ENCODE assay signal across 12 cellular contexts in genomic region chr22:45975266-45976161, GRCh38. TPM values are rescaled to one million over a fixed set of nuclear protein-coding genes. Genes with fewer than 3 reads are reported as not detected.
DNase-seq lines count a peak whose midpoint lies in the region; ATAC-seq and TF ChIP-seq lines count a peak whose summit lies in the region.
"Had no signal": no experiment of that assay in that cellular context is flagged by ENCODE, and none has a peak within 500 bp of the region (broad histone marks: within the 10 kb centered on the region; RNA-seq: fewer than 3 reads in every experiment).

No MANE protein-coding gene starts in this region.

- H3K4me3 Mint-ChIP-seq in MCF 10A (ENCODE audit: unreplicated experiment), result peak overlapping the region; percentile 51
- H3K4me3 Mint-ChIP-seq in activated naive CD8-positive, alpha-beta T cell treated with anti-CD3 and anti-CD28 coated beads, Interleukin-2, amount 50 U/mL, for 24 hours, result no peak overlapping the region
- no peak overlapping the region for H3K4me3 Mint-ChIP-seq in activated naive CD4-positive, alpha-beta T cell treated with anti-CD3 and anti-CD28 coated beads, Interleukin-2, amount 10 ng/mL, durations not matched to agents 7 days and 5 days

- 2 to 3% methylated on average over 58 to 79 of the region's 79 CpGs for WGBS in lung, 2 donors

- peaks cover 77% of the 10 kb centered on the region for H4K20me1 ChIP-seq in BLaER1

- H3K36me3 ChIP-seq in BLaER1 (no peaks in the 10 kb centered on the region), HUES48 (ENCODE audit: control insufficient read depth, insufficient read depth, low read length) (no peaks in the 10 kb centered on the region), lung (ENCODE audit: control insufficient read depth in 2 of 2, insufficient read depth in 2 of 2, low read length in 2 of 2) (peaks cover 0 to 2% of the 10 kb centered on the region in 2 donors)
- H3K36me3 ChIP-seq: brain microvascular endothelial cell, thoracic aorta had no signal

- POLR2A ChIA-PET in MCF 10A (lab: Yijun Ruan, JAX), result no interaction called here

- no peak for ATAC-seq in lung (ENCODE audit: insufficient read depth, low FRiP score)
- ATAC-seq in activated naive CD8-positive, alpha-beta T cell treated with anti-CD3 and anti-CD28 coated beads, Interleukin-2, amount 50 U/mL, for 24 hours, result no peak

- H3K27me3 ChIP-seq in BLaER1 (peaks cover 81% of the 10 kb centered on the region), HUES48 (ENCODE audit: control insufficient read depth, insufficient read depth, low read length) (peaks cover 91% of the 10 kb centered on the region), lung (ENCODE audit: control insufficient read depth, insufficient read depth) (peaks cover 6% of the 10 kb centered on the region)

- H3K9ac ChIP-seq in BLaER1 (no peak overlapping the region), HUES48 (ENCODE audit: low read depth, low read length) (no peak overlapping the region)

- no peak overlapping the region for H3K27ac ChIP-seq in BLaER1
- H3K27ac ChIP-seq in HUES48 (ENCODE audit: low read depth, low read length), result no peak overlapping the region
- no peak overlapping the region for H3K27ac ChIP-seq in lung (ENCODE audit: low read depth in 1 of 2, low read length in 1 of 2)
- H3K27ac ChIP-seq: brain microvascular endothelial cell, thoracic aorta had no signal

- no peaks in the 10 kb centered on the region for H3K4me1 Mint-ChIP-seq in MCF 10A (ENCODE audit: insufficient read depth, unreplicated experiment)
- peaks cover 10% of the 10 kb centered on the region for H3K4me1 Mint-ChIP-seq in activated naive CD8-positive, alpha-beta T cell treated with anti-CD3 and anti-CD28 coated beads, Interleukin-2, amount 50 U/mL, for 24 hours
- peaks cover 15% of the 10 kb centered on the region for H3K4me1 Mint-ChIP-seq in activated naive CD4-positive, alpha-beta T cell treated with anti-CD3 and anti-CD28 coated beads, Interleukin-2, amount 10 ng/mL, durations not matched to agents 7 days and 5 days

- peaks cover 65% of the 10 kb centered on the region for H3K4me1 ChIP-seq in BLaER1
- H3K4me1 ChIP-seq in HUES48 (ENCODE audit: control insufficient read depth, insufficient read depth, low read length), result peaks cover 26% of the 10 kb centered on the region
- H3K4me1 ChIP-seq in lung (ENCODE audit: control insufficient read depth in 2 of 2, insufficient read depth in 2 of 2, low read length in 2 of 2), result peaks cover 0 to 10% of the 10 kb centered on the region in 2 donors

- in situ Hi-C loops in GM13977 (cut with MboI; ENCODE audit: low pct_unique_long_range_greater_than_20kb, low sequenced_read_pairs, unreplicated experiment), result no loop called here

- H3K36me3 Mint-ChIP-seq in MCF 10A (ENCODE audit: insufficient read depth, unreplicated experiment), result no peaks in the 10 kb centered on the region
- H3K36me3 Mint-ChIP-seq in activated naive CD8-positive, alpha-beta T cell treated with anti-CD3 and anti-CD28 coated beads, Interleukin-2, amount 50 U/mL, for 24 hours (ENCODE audit: low read depth), result no peaks in the 10 kb centered on the region
- no peaks in the 10 kb centered on the region for H3K36me3 Mint-ChIP-seq in activated naive CD4-positive, alpha-beta T cell treated with anti-CD3 and anti-CD28 coated beads, Interleukin-2, amount 10 ng/mL, durations not matched to agents 7 days and 5 days

- DNase-seq in MCF 10A (ENCODE audit: unreplicated experiment) (no peak), lung (ENCODE audit: low spot score) (peak; percentile 65), GM13977 (ENCODE audit: low spot score) (no peak)
- DNase-seq in activated naive CD8-positive, alpha-beta T cell treated with anti-CD3 and anti-CD28 coated beads, Interleukin-2, amount 50 U/mL, for 24 hours, result no peak
- DNase-seq in activated CD4-positive, alpha-beta T cell treated with anti-CD3 and anti-CD28 coated beads for 1 hour, result no peak
- no peak for DNase-seq in activated naive CD4-positive, alpha-beta T cell treated with anti-CD3 and anti-CD28 coated beads, Interleukin-2, amount 10 ng/mL, durations not matched to agents 7 days and 5 days
- DNase-seq: brain microvascular endothelial cell, NCI-H2081 had no signal

- CTCF ChIA-PET in MCF 10A (lab: Yijun Ruan, JAX), result interaction anchor here (1.0 to 1.6 kb wide), 3 partner anchors 112 to 398 kb away, joined by 3 to 7 read pairs (median 5); no protein-coding TSS in a partner anchor
- CTCF ChIA-PET in activated naive CD4-positive, alpha-beta T cell treated with anti-CD3 and anti-CD28 coated beads, Interleukin-2, amount 10 ng/mL, durations not matched to agents 7 days and 5 days (lab: Charles Lee), result interaction anchor here (1.2 kb wide), 1 partner anchor 112 kb away, joined by 4 read pairs; no protein-coding TSS in a partner anchor

- H3K9me3 ChIP-seq in BLaER1, result no peaks in the 10 kb centered on the region
- H3K9me3 ChIP-seq in HUES48 (ENCODE audit: control insufficient read depth, insufficient read depth, low read length), result peaks cover 12% of the 10 kb centered on the region
- peaks cover 0 to 12% of the 10 kb centered on the region in 2 donors for H3K9me3 ChIP-seq in lung (ENCODE audit: control insufficient read depth in 2 of 2, insufficient read depth in 1 of 2, low read length in 1 of 2)
- H3K9me3 ChIP-seq: thoracic aorta had no signal

- H3K4me2 ChIP-seq in BLaER1, result peak overlapping the region; percentile 92

- H3K27ac Mint-ChIP-seq in MCF 10A (ENCODE audit: low read depth, unreplicated experiment), result no peak overlapping the region
- no peak overlapping the region for H3K27ac Mint-ChIP-seq in activated naive CD8-positive, alpha-beta T cell treated with anti-CD3 and anti-CD28 coated beads, Interleukin-2, amount 50 U/mL, for 24 hours
- no peak overlapping the region for H3K27ac Mint-ChIP-seq in activated naive CD4-positive, alpha-beta T cell treated with anti-CD3 and anti-CD28 coated beads, Interleukin-2, amount 10 ng/mL, durations not matched to agents 7 days and 5 days

- TF ChIP-seq CTCF in MCF 10A (IDR thresholded peaks at IDR 0.05; ENCODE audit: unreplicated experiment), result no peak
- no peak for TF ChIP-seq CTCF in lung (IDR thresholded peaks at IDR 0.05; ENCODE audit: control extremely low read depth, extremely low read depth)
- TF ChIP-seq CTCF in GM13977 (IDR thresholded peaks at IDR 0.05; ENCODE audit: extremely low read depth, insufficient read depth, missing control alignments), result no peak

- no peaks in the 10 kb centered on the region for H3K9me3 Mint-ChIP-seq in MCF 10A (ENCODE audit: unreplicated experiment)
- H3K9me3 Mint-ChIP-seq in activated naive CD8-positive, alpha-beta T cell treated with anti-CD3 and anti-CD28 coated beads, Interleukin-2, amount 50 U/mL, for 24 hours, result no peaks in the 10 kb centered on the region
- no peaks in the 10 kb centered on the region for H3K9me3 Mint-ChIP-seq in activated naive CD4-positive, alpha-beta T cell treated with anti-CD3 and anti-CD28 coated beads, Interleukin-2, amount 10 ng/mL, durations not matched to agents 7 days and 5 days

- intact Hi-C loops in MCF 10A (cut with micrococcal nuclease), result no loop called here

- peak overlapping the region; percentile 71 for H3K4me3 ChIP-seq in BLaER1
- peak overlapping the region; percentile 44; the same call in 1 of the 2 replicates for H3K4me3 ChIP-seq in HUES48 (ENCODE audit: low read depth, low read length)
- no peak overlapping the region for H3K4me3 ChIP-seq in lung

- BruUV-seq in MCF 10A (replicated peaks; lab: Mats Ljungman, UMichigan), result no TSS peak

- no peaks in the 10 kb centered on the region for H3K27me3 Mint-ChIP-seq in MCF 10A (ENCODE audit: insufficient read depth, unreplicated experiment)
- H3K27me3 Mint-ChIP-seq in activated naive CD8-positive, alpha-beta T cell treated with anti-CD3 and anti-CD28 coated beads, Interleukin-2, amount 50 U/mL, for 24 hours, result peaks cover 36% of the 10 kb centered on the region
- peaks cover 58% of the 10 kb centered on the region for H3K27me3 Mint-ChIP-seq in activated naive CD4-positive, alpha-beta T cell treated with anti-CD3 and anti-CD28 coated beads, Interleukin-2, amount 10 ng/mL, durations not matched to agents 7 days and 5 days

RNA-seq across cellular contexts. Expression of gene WNT7B, which starts 1.4 kb away (rescaled TPM):
- total RNA-seq in MCF 10A (2022) (0.28 and 0.39 TPM in 2 replicates), lung (10 to 100 TPM in 1 of 2 donors, 1 to 10 TPM in 1; 4.4 to 12.5 TPM)
- 1 to 10 TPM; 3.5 to 8.6 TPM for polyA plus RNA-seq in lung
- total RNA-seq: SK-MEL-5, thoracic aorta had no signal
